ENCODE assay signal across 8 cellular contexts in the genomic region with DNA sequence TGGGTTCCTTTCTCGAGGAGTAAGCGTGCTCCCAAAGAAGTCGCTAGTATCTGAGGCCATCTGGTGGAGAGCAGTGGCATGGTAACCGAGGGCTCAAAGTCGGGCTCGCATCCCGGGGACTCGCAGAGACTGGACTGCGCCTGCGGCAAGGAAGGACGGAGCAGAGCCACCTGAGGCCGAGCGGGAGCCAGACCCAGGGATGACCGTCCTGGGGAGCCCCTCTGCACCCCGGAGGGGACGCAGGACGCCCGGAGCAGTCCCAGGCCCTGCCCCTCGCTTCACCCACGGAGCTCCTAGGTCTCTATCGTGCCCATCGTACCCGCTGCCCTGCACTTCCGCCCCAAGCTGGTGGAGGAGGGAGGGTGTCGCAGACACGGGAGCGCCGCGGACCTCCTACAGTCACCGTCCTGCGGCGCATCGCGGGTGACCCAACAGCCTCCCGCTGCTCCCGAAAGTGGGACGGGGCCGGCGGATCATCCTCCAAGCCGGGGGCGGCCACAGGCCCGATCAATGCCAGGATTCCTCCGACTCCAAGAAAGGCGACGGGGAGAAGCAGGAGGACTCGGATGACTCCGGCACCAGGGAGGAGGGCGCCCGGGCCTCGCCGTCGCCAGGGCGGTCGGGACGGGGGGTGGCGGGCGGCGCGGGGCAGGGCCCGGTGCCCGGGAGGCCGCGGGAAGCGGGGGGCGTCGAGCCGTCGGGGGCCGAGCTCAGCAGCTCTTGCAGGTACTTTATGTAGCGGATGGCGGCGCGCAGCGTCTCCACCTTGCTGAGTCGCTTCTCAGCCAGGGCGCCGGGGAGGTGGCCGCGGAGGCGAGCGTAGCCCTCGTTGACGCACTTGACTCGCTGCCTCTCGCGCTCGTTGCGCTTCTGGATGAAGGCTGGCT. TPM values are rescaled to one million over a fixed set of nuclear protein-coding genes. Genes with fewer than 3 reads are reported as not detected.
A peak's percentile ranks its signal among the peaks of the same experiment; 100 is the strongest.
DNase-seq lines count a peak whose midpoint lies in the region; ATAC-seq and TF ChIP-seq lines count a peak whose summit lies in the region.

No MANE protein-coding gene starts in this region.

- H3K27me3 ChIP-seq in smooth muscle cell (ENCODE audit: low read depth): peaks cover 9% of the 10 kb centered on the region

- no peaks in the 10 kb centered on the region for H3K9me3 ChIP-seq in smooth muscle cell (replicated peaks; ENCODE audit: low read depth)

- H3F3A ChIP-seq in smooth muscle cell (ENCODE audit: low read depth): no peaks in the 10 kb centered on the region

- H3K4me2 ChIP-seq in smooth muscle cell: peak overlapping the region; percentile 92

- H3K27ac ChIP-seq in smooth muscle cell (ENCODE audit: low read depth): no peak overlapping the region

- no peaks in the 10 kb centered on the region for H3K79me2 ChIP-seq in smooth muscle cell (ENCODE audit: low read depth)

- no peaks in the 10 kb centered on the region for H3K36me3 ChIP-seq in smooth muscle cell (ENCODE audit: low read depth)

- DNase-seq in 8988T (peak; percentile 99), NCI-H2171 treated with DMSO at 0.1 percent for 48 hours (lab: John Stamatoyannopoulos, UW) (peak; percentile 98), cardiac fibroblast (ENCODE audit: low read depth in 2 of 2) (peak; percentile 88 to 93), iPS-NIHi7 (ENCODE audit: extremely low spot score) (peak; percentile 94), smooth muscle cell (lab: John Stamatoyannopoulos, UW; ENCODE audit: unreplicated experiment) (peak; percentile 55)

- peaks cover 5% of the 10 kb centered on the region for H3K4me1 ChIP-seq in smooth muscle cell (ENCODE audit: low read depth)

- 1% methylated on average over 51 of the region's 88 CpGs for WGBS in smooth muscle cell (ENCODE audit: low lambda C conversion rate)

- no peak overlapping the region for H3K9ac ChIP-seq in smooth muscle cell (ENCODE audit: low read depth)

- peak; percentile 94 for ATAC-seq in GM18517 (IDR thresholded peaks at IDR 0.05; ENCODE audit: unreplicated experiment)
- peak; percentile 75 for ATAC-seq in HG03097 (IDR thresholded peaks at IDR 0.05; ENCODE audit: low FRiP score, unreplicated experiment)

- H3K4me3 ChIP-seq in WI38 (ENCODE audit: low read depth, low read length) (peak overlapping the region; percentile 57), cardiac fibroblast (replicated peaks in 1 of 2; ENCODE audit: low read depth in 2 of 2, low read length in 2 of 2) (peak overlapping the region; percentile 46 to 62), smooth muscle cell (peak overlapping the region; percentile 62)

- TF ChIP-seq CTCF in WI38 (IDR thresholded peaks at IDR 0.05; ENCODE audit: low read depth, low read length): peak; percentile 73
- TF ChIP-seq CTCF in cardiac fibroblast (IDR thresholded peaks at IDR 0.05; ENCODE audit: low read depth, low read length): peak; percentile 89
- peak; percentile 69 for TF ChIP-seq CTCF in smooth muscle cell (IDR thresholded peaks at IDR 0.05; ENCODE audit: borderline replicate concordance, insufficient read depth, poor library complexity, severe bottlenecking)

- H4K20me1 ChIP-seq in smooth muscle cell (ENCODE audit: low read depth): no peaks in the 10 kb centered on the region

- peak overlapping the region; percentile 98 for H2AFZ ChIP-seq in smooth muscle cell (ENCODE audit: low read depth)

RNA-seq across cellular contexts. Expression of a gene that starts 2.3 kb away (rescaled TPM):
- total RNA-seq in smooth muscle cell: not detected in 2 replicates
- polyA plus RNA-seq in smooth muscle cell: not detected in 2 replicates

RNA-seq across cellular contexts. Expression of a gene that starts 12.5 kb away (rescaled TPM):
- total RNA-seq in smooth muscle cell: not detected in 2 replicates
- polyA plus RNA-seq in smooth muscle cell: 0.12 TPM in 1 of 2 replicates, not detected in the other

RNA-seq across cellular contexts. Expression of a gene that starts 39.8 kb away (rescaled TPM):
- 153 and 156 TPM in 2 replicates for total RNA-seq in smooth muscle cell
- polyA plus RNA-seq in smooth muscle cell: 187 and 211 TPM in 2 replicates
